In genomic region chr10:71421075-71421434, GRCh38 we compare ENCODE assay signal across 19 cellular contexts. TPM values are rescaled to one million over a fixed set of nuclear protein-coding genes. Genes with fewer than 3 reads are reported as not detected.
"Had no signal": no experiment of that assay in that cellular context is flagged by ENCODE, and none has a peak within 500 bp of the region (broad histone marks: within the 10 kb centered on the region; RNA-seq: fewer than 3 reads in every experiment).

No MANE protein-coding gene starts in this region.

- DNase-seq: central memory CD4-positive, alpha-beta T cell; effector CD8-positive, alpha-beta T cell; foreskin keratinocyte; immature natural killer cell; mucosa of descending colon; naive B cell; psoas muscle; right cardiac atrium; spleen; stimulated activated CD4-positive, alpha-beta T cell treated with anti-CD3 and anti-CD28 coated beads, Interleukin-2, amount 100 ng/mL, for 48 hours; stimulated activated naive CD4-positive, alpha-beta T cell treated with Interleukin-2 at 50 U/mL for 16 hours; stomach; thyroid gland; trophoblast cell had no signal

- ATAC-seq: foreskin keratinocyte; gastroesophageal sphincter; heart left ventricle; mucosa of descending colon; natural killer cell treated with Interleukin-12 subunit alpha and Interleukin-12 subunit beta and Interleukin-15 and Interleukin-18, amount 100 ng/mL, for 72 hours; psoas muscle; right cardiac atrium had no signal

RNA-seq across cellular contexts. Expression of gene CDH23, which starts 24.3 kb away (rescaled TPM):
- total RNA-seq: endothelial cell of umbilical vein, renal cortical epithelial cell had no signal
